Comparison of ENCODE assay signal across 23 cellular contexts in the genomic region with DNA sequence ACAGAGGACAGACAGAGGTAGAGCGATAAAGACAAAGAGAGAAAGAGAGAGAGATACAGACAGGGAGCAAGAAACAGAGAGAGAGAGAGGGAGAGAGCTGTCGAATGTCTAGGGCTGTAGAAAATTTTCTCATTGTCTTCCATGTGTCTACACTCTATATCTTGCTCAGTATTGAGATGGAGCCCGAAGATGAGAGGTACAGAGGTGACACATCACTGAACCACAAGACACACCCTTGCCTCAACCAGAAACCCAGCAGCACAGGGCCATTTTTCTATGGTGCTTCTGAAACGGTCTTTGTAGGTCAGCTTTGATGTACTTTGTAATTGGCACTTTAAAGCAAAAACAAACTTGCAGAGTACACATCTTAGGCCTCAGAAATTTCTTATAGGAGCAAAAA.
A peak's percentile ranks its signal among the peaks of the same experiment; 100 is the strongest.
DNase-seq lines count a peak whose midpoint lies in the region; ATAC-seq and TF ChIP-seq lines count a peak whose summit lies in the region.
"Had no signal": no experiment of that assay in that cellular context is flagged by ENCODE, and none has a peak within 500 bp of the region (broad histone marks: within the 10 kb centered on the region; RNA-seq: fewer than 3 reads in every experiment).

No MANE protein-coding gene starts in this region.

- no peak overlapping the region for H3K4me2 ChIP-seq in Karpas-422 (ENCODE audit: low read depth, low read length, poor library complexity, severe bottlenecking)
- H3K4me2 ChIP-seq: BLaER1 had no signal

- DNase-seq in heart right ventricle (no peak), Right ventricle myocardium inferior (ENCODE audit: missing footprints) (no peak), epithelial cell of esophagus (ENCODE audit: low read depth) (peak; percentile 26), sigmoid colon (no peak), uterus (no peak), Karpas-422 (no peak)
- DNase-seq: activated CD8-positive, alpha-beta T cell treated with anti-CD3 and anti-CD28 coated beads, Interleukin-2, amount 10 ng/mL, durations not matched to agents 7 days and 5 days; activated naive CD4-positive, alpha-beta T cell treated with Interleukin-2 at 50 U/mL for 16 hours; activated T-cell treated with anti-CD3 and anti-CD28 coated beads, Interleukin-2, amount 50 U/mL, for 24 hours; amniotic stem cell; DND-41; hippocampal formation; NCI-H1436; NCI-H524; spleen; stimulated activated CD4-positive, alpha-beta T cell treated with anti-CD3 and anti-CD28 coated beads, Interleukin-4, amount 100 ng/mL, for 1 hour; stimulated activated naive CD8-positive, alpha-beta T cell treated with anti-CD3 and anti-CD28 coated beads, Interleukin-15, Interleukin-2, amounts not matched to agents 100 U/mL and 50 U/mL, for 24 hours; upper lobe of left lung had no signal

- ATAC-seq in heart right ventricle (no peak), Right ventricle myocardium inferior (no peak), GM18907 (IDR thresholded peaks at IDR 0.05; ENCODE audit: unreplicated experiment) (no peak), HG02884 (IDR thresholded peaks at IDR 0.05; ENCODE audit: unreplicated experiment) (no peak)
- ATAC-seq: activated CD8-positive, alpha-beta T cell treated with anti-CD3 and anti-CD28 coated beads, Interleukin-2, amount 10 ng/mL, durations not matched to agents 7 days and 5 days; stimulated activated naive CD8-positive, alpha-beta T cell treated with anti-CD3 and anti-CD28 coated beads, Interleukin-15, Interleukin-2, amounts not matched to agents 100 U/mL and 50 U/mL, for 24 hours had no signal

- intact Hi-C loops in heart right ventricle (cut with DNase I), result loop anchor here in 4 of 10 donors (5.0 to 10.0 kb wide), 5 partner anchors 44 to 157 kb away; a partner anchor contains a TSS
- intact Hi-C loops in Right ventricle myocardium inferior (cut with DNase I), result loop anchor here (5.0 kb wide), 2 partner anchors 79 to 154 kb away; no protein-coding TSS in a partner anchor
- intact Hi-C loops in sigmoid colon (cut with DNase I), result loop anchor here (10.0 kb wide), 2 partner anchors 157 to 543 kb away; a partner anchor contains a TSS
- intact Hi-C loops in uterus (cut with DNase I; ENCODE audit: low total_unique reads), result no loop called here

- TF ChIP-seq POLR2A in sigmoid colon (IDR thresholded peaks at IDR 0.05) (no peak), uterus (IDR thresholded peaks at IDR 0.05) (no peak)

- H3K27ac ChIP-seq in heart right ventricle, result peak overlapping the region in 6 of 10 donors; percentile 9 to 91 (median 73)
- H3K27ac ChIP-seq in sigmoid colon, result peak overlapping the region; percentile 82 to 87 (median 85)
- peak overlapping the region; percentile 70 to 83 for H3K27ac ChIP-seq in uterus
- no peak overlapping the region for H3K27ac ChIP-seq in Karpas-422 (ENCODE audit: low read length)
- H3K27ac ChIP-seq: BLaER1, cardiac muscle cell had no signal

- no peak overlapping the region for H2AFZ ChIP-seq in Karpas-422 (ENCODE audit: low read length)

- TF ChIP-seq CTCF in heart right ventricle (IDR thresholded peaks at IDR 0.05) (no peak), epithelial cell of esophagus (IDR thresholded peaks at IDR 0.05; ENCODE audit: insufficient read depth, low read depth, low read length, missing control alignments) (no peak), sigmoid colon (IDR thresholded peaks at IDR 0.05) (no peak), uterus (IDR thresholded peaks at IDR 0.05) (no peak)

- H3K4me3 ChIP-seq in heart right ventricle, result no peak overlapping the region
- H3K4me3 ChIP-seq in epithelial cell of esophagus (ENCODE audit: low read length), result no peak overlapping the region
- no peak overlapping the region for H3K4me3 ChIP-seq in sigmoid colon
- no peak overlapping the region for H3K4me3 ChIP-seq in uterus
- H3K4me3 ChIP-seq in Karpas-422 (ENCODE audit: low read length), result no peak overlapping the region
- H3K4me3 ChIP-seq: BLaER1, cardiac muscle cell, prostate gland, spleen, upper lobe of left lung had no signal

- TF ChIP-seq EP300 in sigmoid colon (IDR thresholded peaks at IDR 0.05), result no peak

- no peaks in the 10 kb centered on the region for H3K27me3 ChIP-seq in heart right ventricle
- H3K27me3 ChIP-seq in sigmoid colon, result no peaks in the 10 kb centered on the region
- H3K27me3 ChIP-seq in uterus, result no peaks in the 10 kb centered on the region
- H3K27me3 ChIP-seq in Karpas-422 (ENCODE audit: low read length), result no peaks in the 10 kb centered on the region
- H3K27me3 ChIP-seq: BLaER1, cardiac muscle cell, spleen, upper lobe of left lung had no signal

- H4K20me1 ChIP-seq in Karpas-422 (ENCODE audit: insufficient read depth, low read depth, low read length), result no peaks in the 10 kb centered on the region
- H4K20me1 ChIP-seq: BLaER1 had no signal

- H3K9me3 ChIP-seq in heart right ventricle (no peaks in the 10 kb centered on the region), sigmoid colon (no peaks in the 10 kb centered on the region), uterus (no peaks in the 10 kb centered on the region), Karpas-422 (ENCODE audit: low read length) (no peaks in the 10 kb centered on the region)
- H3K9me3 ChIP-seq: BLaER1, prostate gland, spleen, upper lobe of left lung had no signal

- no peaks in the 10 kb centered on the region for H3K9me2 ChIP-seq in Karpas-422 (replicated peaks; ENCODE audit: insufficient read depth, low read length)

- WGBS in heart right ventricle, 2 donors, result 88 to 93% methylated on average over 4 of the region's 4 CpGs
- WGBS in sigmoid colon, 2 donors, result 82 to 85% methylated on average over 4 of the region's 4 CpGs

- H3K79me2 ChIP-seq in Karpas-422 (ENCODE audit: low read length), result no peaks in the 10 kb centered on the region

- H3K4me1 ChIP-seq in heart right ventricle (peaks cover 9 to 86% (median 63%) of the 10 kb centered on the region in 9 donors), sigmoid colon (peaks cover 0 to 65% (median 61%) of the 10 kb centered on the region in 4 donors), uterus (peaks cover 6 to 10% of the 10 kb centered on the region in 2 donors), Karpas-422 (ENCODE audit: low read length) (no peaks in the 10 kb centered on the region)
- H3K4me1 ChIP-seq: BLaER1 had no signal

- H3K9ac ChIP-seq in Karpas-422 (ENCODE audit: low read length), result no peak overlapping the region
- H3K9ac ChIP-seq: BLaER1 had no signal

- H3K36me3 ChIP-seq in heart right ventricle (peaks cover 0 to 80% (median 32%) of the 10 kb centered on the region in 9 donors), sigmoid colon (peaks cover 10 to 51% (median 12%) of the 10 kb centered on the region in 4 donors), uterus (no peaks in the 10 kb centered on the region), Karpas-422 (ENCODE audit: insufficient read depth, low read length) (no peaks in the 10 kb centered on the region)
- H3K36me3 ChIP-seq: BLaER1, cardiac muscle cell had no signal
